In the genomic region with DNA sequence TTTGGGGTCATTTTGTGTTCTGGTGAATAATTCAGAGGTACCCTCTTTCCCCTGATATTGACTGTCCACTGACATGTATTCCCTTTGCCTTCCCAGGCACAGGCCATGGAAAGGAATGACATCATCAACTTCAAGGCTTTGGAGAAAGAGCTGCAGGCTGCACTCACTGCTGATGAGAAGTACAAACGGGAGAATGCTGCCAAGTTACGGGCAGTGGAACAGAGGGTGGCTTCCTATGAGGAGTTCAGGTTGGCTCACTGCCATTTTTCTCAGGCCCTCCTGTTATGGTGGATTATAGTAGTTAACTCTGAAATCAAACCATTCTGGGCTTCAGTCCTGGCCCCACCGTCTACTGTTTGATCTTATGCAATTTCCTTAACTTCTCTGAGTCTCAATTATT, we compare ENCODE assay signal across 1 cellular context.
TF ChIP-seq lines count a peak whose summit lies in the region.

No MANE protein-coding gene starts in this region.

TF ChIP-seq in IMR-90, 13 proteins besides CTCF, POLR2A, EP300 and RAD21 (continued from another document):
- TF ChIP-seq, protein P1, sequence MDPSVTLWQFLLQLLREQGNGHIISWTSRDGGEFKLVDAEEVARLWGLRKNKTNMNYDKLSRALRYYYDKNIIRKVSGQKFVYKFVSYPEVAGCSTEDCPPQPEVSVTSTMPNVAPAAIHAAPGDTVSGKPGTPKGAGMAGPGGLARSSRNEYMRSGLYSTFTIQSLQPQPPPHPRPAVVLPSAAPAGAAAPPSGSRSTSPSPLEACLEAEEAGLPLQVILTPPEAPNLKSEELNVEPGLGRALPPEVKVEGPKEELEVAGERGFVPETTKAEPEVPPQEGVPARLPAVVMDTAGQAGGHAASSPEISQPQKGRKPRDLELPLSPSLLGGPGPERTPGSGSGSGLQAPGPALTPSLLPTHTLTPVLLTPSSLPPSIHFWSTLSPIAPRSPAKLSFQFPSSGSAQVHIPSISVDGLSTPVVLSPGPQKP (IDR thresholded peaks at IDR 0.05; ENCODE audit: borderline replicate concordance, low read depth, low read length): no peak
- TF ChIP-seq FOS (IDR thresholded peaks at IDR 0.05; ENCODE audit: low read depth, low read length) (no peak), CEBPB (IDR thresholded peaks at IDR 0.05; ENCODE audit: low read depth, low read length) (no peak), CHD1 (IDR thresholded peaks at IDR 0.05; ENCODE audit: low read depth, low read length) (no peak), MXI1 (IDR thresholded peaks at IDR 0.05; ENCODE audit: borderline replicate concordance, low read depth, low read length) (no peak), MAZ (IDR thresholded peaks at IDR 0.05; ENCODE audit: borderline replicate concordance, low read depth, low read length) (no peak), SMC3 (IDR thresholded peaks at IDR 0.05; ENCODE audit: low read depth, low read length) (no peak), BHLHE40 (IDR thresholded peaks at IDR 0.05; ENCODE audit: low read depth, low read length) (no peak), RCOR1 (IDR thresholded peaks at IDR 0.05; ENCODE audit: insufficient replicate concordance, low read length) (no peak), NFE2L2 (IDR thresholded peaks at IDR 0.05; ENCODE audit: low read depth, low read length) (no peak), MAFK (IDR thresholded peaks at IDR 0.05; ENCODE audit: low read depth, low read length) (no peak)
- TF ChIP-seq, protein P2, sequence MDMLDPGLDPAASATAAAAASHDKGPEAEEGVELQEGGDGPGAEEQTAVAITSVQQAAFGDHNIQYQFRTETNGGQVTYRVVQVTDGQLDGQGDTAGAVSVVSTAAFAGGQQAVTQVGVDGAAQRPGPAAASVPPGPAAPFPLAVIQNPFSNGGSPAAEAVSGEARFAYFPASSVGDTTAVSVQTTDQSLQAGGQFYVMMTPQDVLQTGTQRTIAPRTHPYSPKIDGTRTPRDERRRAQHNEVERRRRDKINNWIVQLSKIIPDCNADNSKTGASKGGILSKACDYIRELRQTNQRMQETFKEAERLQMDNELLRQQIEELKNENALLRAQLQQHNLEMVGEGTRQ (IDR thresholded peaks at IDR 0.05; ENCODE audit: low read depth, low read length): no peak
